In the genomic region with DNA sequence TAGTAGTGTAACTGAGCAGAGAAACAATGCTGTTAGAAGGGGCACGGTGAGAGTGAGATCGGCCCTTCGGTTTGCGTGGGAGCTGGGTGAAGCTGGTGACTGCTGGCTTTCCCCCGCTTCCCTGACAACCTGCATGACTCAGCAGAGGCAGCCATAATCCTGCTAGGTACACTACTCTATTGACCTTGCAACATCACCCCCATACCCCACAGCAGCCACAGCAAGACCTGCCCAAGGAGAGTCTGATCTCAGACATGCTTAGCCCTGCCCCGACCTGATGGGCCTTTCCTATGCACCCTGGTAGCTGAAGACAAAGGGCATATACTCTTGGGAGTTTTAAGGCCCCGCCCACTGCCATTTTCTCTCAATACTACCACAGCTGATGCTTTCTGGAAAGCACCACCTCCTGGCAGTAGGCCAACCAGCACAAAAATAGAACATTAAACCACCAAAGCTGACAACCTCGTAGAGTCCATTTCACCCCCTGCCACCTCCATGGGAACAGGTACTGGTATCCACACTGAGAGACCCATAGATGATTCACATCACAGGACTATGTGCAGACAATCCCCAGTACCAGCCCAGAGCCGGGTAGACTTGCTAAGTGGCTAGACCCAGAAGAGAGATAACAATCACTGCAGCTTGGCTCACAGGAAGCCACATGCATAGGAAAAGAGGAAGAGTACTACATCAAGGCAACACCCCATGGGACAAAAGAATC, we compare ENCODE assay signal across 11 cellular contexts.
A peak's percentile ranks its signal among the peaks of the same experiment; 100 is the strongest.
DNase-seq lines count a peak whose midpoint lies in the region; ATAC-seq, FAIRE-seq and TF ChIP-seq lines count a peak whose summit lies in the region.
"Had no signal": no experiment of that assay in that cellular context is flagged by ENCODE, and none has a peak within 500 bp of the region (broad histone marks: within the 10 kb centered on the region; RNA-seq: fewer than 3 reads in every experiment).

No MANE protein-coding gene starts in this region.

- H4K20me1 ChIP-seq in BLaER1 treated with 17β-estradiol and CSF1 and Interleukin-3, amounts not matched to agents 10 nM and 100 nM = no peaks in the 10 kb centered on the region
- H4K20me1 ChIP-seq in MM.1S (ENCODE audit: insufficient read depth, low read length) = no peaks in the 10 kb centered on the region
- H4K20me1 ChIP-seq in K562 (replicated peaks; ENCODE audit: control insufficient read depth, insufficient read depth, low read length) = no peaks in the 10 kb centered on the region

- no peak for FAIRE-seq in K562 (lab: Jason Lieb, UNC)
- FAIRE-seq: D721Med, H54 had no signal

- peak overlapping the region; percentile 60 to 86 (median 75) for H3K4me2 ChIP-seq in BLaER1 treated with 17β-estradiol and CSF1 and Interleukin-3, amounts not matched to agents 10 nM and 100 nM
- H3K4me2 ChIP-seq in MM.1S (ENCODE audit: low read depth, low read length) (peak overlapping the region; percentile 35; the same call in 1 of the 2 replicates), K562 (ENCODE audit: insufficient read depth, low read length) (no peak overlapping the region)

- peaks cover 18 to 38% (median 33%) of the 10 kb centered on the region in 10 experiments for H3K4me1 ChIP-seq in BLaER1 treated with 17β-estradiol and CSF1 and Interleukin-3, amounts not matched to agents 10 nM and 100 nM
- H3K4me1 ChIP-seq in MM.1S (ENCODE audit: low read length) (peaks cover 6% of the 10 kb centered on the region), K562 (replicated peaks in 1 of 2; ENCODE audit: control insufficient read depth in 2 of 2, insufficient read depth in 2 of 2, low read length in 2 of 2) (no peaks in the 10 kb centered on the region; a peak in 1 of 5 replicates)

- no peaks in the 10 kb centered on the region for H3K27me3 ChIP-seq in BLaER1 treated with 17β-estradiol and CSF1 and Interleukin-3, amounts not matched to agents 10 nM and 100 nM
- H3K27me3 ChIP-seq in MM.1S (replicated peaks; ENCODE audit: insufficient read depth, low read length) (no peaks in the 10 kb centered on the region), K562 (ENCODE audit: control insufficient read depth in 2 of 2, insufficient read depth in 2 of 2, low read length in 2 of 2) (no peaks in the 10 kb centered on the region)

- peak overlapping the region in 9 of 11 experiments; percentile 6 to 67 (median 41); a peak in 13 of 22 replicates for H3K9ac ChIP-seq in BLaER1 treated with 17β-estradiol and CSF1 and Interleukin-3, amounts not matched to agents 10 nM and 100 nM
- no peak overlapping the region for H3K9ac ChIP-seq in MM.1S (ENCODE audit: low read length)
- no peak overlapping the region for H3K9ac ChIP-seq in K562 (ENCODE audit: insufficient read depth in 1 of 2, low read depth in 2 of 2, low read length in 2 of 2)

- no peak for TF ChIP-seq EP300 in K562 (IDR thresholded peaks at IDR 0.05; ENCODE audit: low read length)

- peak; percentile 58 for ATAC-seq in GM18498 (IDR thresholded peaks at IDR 0.05; ENCODE audit: unreplicated experiment)
- no peak for ATAC-seq in K562
- no peak for ATAC-seq in GM21528 (IDR thresholded peaks at IDR 0.05; ENCODE audit: low FRiP score, unreplicated experiment)

- POLR2A ChIA-PET in K562 (lab: Yijun Ruan, JAX) (no interaction called here), HEK293T (lab: Yijun Ruan, JAX) (no interaction called here)

- no peaks in the 10 kb centered on the region for H3K9me2 ChIP-seq in MM.1S (replicated peaks; ENCODE audit: insufficient read depth, low read length)

- TF ChIP-seq RAD21 in K562 (CRISPR knock-in tag; conservative IDR thresholded peaks at IDR 0.05 in 1 of 2, IDR thresholded peaks at IDR 0.05 in 1 of 2) = no peak

- BruUV-seq in K562 (replicated peaks; lab: Mats Ljungman, UMichigan) = no TSS peak

- in situ Hi-C loops in K562 (cut with MboI) (loop anchor here (10.0 kb wide), 1 partner anchor 132 kb away; no protein-coding TSS in a partner anchor), G401 (cut with HindIII; ENCODE audit: low sequenced_read_pairs) (no loop called here)

- H3K9me1 ChIP-seq in K562 (ENCODE audit: control insufficient read depth, insufficient read depth, low read length) = no peaks in the 10 kb centered on the region

- no peak for TF ChIP-seq POLR2A in K562 (conservative IDR thresholded peaks at IDR 0.05)

- no peak overlapping the region; a peak in 1 of 20 replicates for H3K4me3 ChIP-seq in BLaER1 treated with 17β-estradiol and CSF1 and Interleukin-3, amounts not matched to agents 10 nM and 100 nM
- H3K4me3 ChIP-seq in MM.1S (ENCODE audit: low read length) = no peak overlapping the region
- no peak overlapping the region for H3K4me3 ChIP-seq in K562

- intact Hi-C loops in K562 (cut with micrococcal nuclease) = loop anchor here (5.0 kb wide), 2 partner anchors 104 to 134 kb away; no protein-coding TSS in a partner anchor

- H2AFZ ChIP-seq in MM.1S (ENCODE audit: low read length) = peak overlapping the region; percentile 22
- H2AFZ ChIP-seq in K562 (ENCODE audit: low read depth, low read length) = no peak overlapping the region

- H3K9me3 ChIP-seq in BLaER1 treated with 17β-estradiol and CSF1 and Interleukin-3, amounts not matched to agents 10 nM and 100 nM (replicated peaks in 1 of 11) = peaks cover 11 to 36% (median 29%) of the 10 kb centered on the region in 11 experiments; a peak in 20 of 22 replicates
- no peaks in the 10 kb centered on the region for H3K9me3 ChIP-seq in MM.1S (replicated peaks; ENCODE audit: insufficient read depth, low read length)
- no peaks in the 10 kb centered on the region for H3K9me3 ChIP-seq in K562 (replicated peaks; ENCODE audit: control insufficient read depth, insufficient read depth, low read depth, low read length)

- WGBS in K562 (ENCODE audit: insufficient coverage, low coverage, missing lambda C conversion rate) = 3% methylated on average over 9 of the region's 9 CpGs

- H3K79me2 ChIP-seq in MM.1S (ENCODE audit: low read length) (no peaks in the 10 kb centered on the region), K562 (ENCODE audit: control insufficient read depth, insufficient read depth, low read length) (no peaks in the 10 kb centered on the region)

- no peak for TF ChIP-seq CTCF in MM.1S (IDR thresholded peaks at IDR 0.05; ENCODE audit: low read length)
- TF ChIP-seq CTCF in K562 (IDR thresholded peaks at IDR 0.05 in 2 of 3, conservative IDR thresholded peaks at IDR 0.05 in 1 of 3; ENCODE audit: insufficient read depth in 2 of 3, low read depth in 1 of 3, low read length in 3 of 3) = no peak

- H3F3A ChIP-seq in MM.1S (ENCODE audit: insufficient read depth, low read length) = no peaks in the 10 kb centered on the region

- H3K27ac ChIP-seq in BLaER1 treated with 17β-estradiol and CSF1 and Interleukin-3, amounts not matched to agents 10 nM and 100 nM = peak overlapping the region in 10 of 11 experiments; percentile 27 to 83 (median 68); a peak in 20 of 22 replicates
- H3K27ac ChIP-seq in MM.1S (ENCODE audit: low read length) (peak overlapping the region; percentile 38; the same call in 1 of the 2 replicates), K562 (ENCODE audit: extremely low read depth, low read depth, low read length) (no peak overlapping the region)

- no peaks in the 10 kb centered on the region for H3K36me3 ChIP-seq in BLaER1 treated with 17β-estradiol and CSF1 and Interleukin-3, amounts not matched to agents 10 nM and 100 nM
- no peaks in the 10 kb centered on the region for H3K36me3 ChIP-seq in MM.1S (replicated peaks; ENCODE audit: insufficient read depth, low read length)
- H3K36me3 ChIP-seq in K562 (ENCODE audit: control insufficient read depth, insufficient read depth, low read length) = no peaks in the 10 kb centered on the region

- CTCF ChIA-PET in K562 (lab: Yijun Ruan, JAX; ENCODE audit: low intra/inter-chr PET ratio) (no interaction called here), HEK293T (lab: Yijun Ruan, JAX) (interaction anchor here (1.4 kb wide), 1 partner anchor 719 kb away, joined by 8 read pairs; no protein-coding TSS in a partner anchor)

- DNase-seq in MM.1S (peak; percentile 69), K562 (ENCODE audit: extremely low read depth in 1 of 4, low spot score in 3 of 4) (peak in 1 of 4 experiments; percentile 4), G401 (ENCODE audit: low spot score) (no peak), HEK293T (ENCODE audit: extremely low spot score) (no peak)
- DNase-seq in stimulated activated CD4-positive, alpha-beta T cell treated with anti-CD3 and anti-CD28 coated beads, Interleukin-2, amount 100 ng/mL, for 48 hours = no peak
- DNase-seq: aorta had no signal

TF ChIP-seq in K562, 482 proteins besides CTCF, POLR2A, EP300 and RAD21 (continues in another document):
- TF ChIP-seq C11orf30 (IDR thresholded peaks at IDR 0.05; ENCODE audit: low read depth) (0 out of 2 replicates have a peak, but pooled peaks have one; percentile 28), NFIC (IDR thresholded peaks at IDR 0.05) (peak; percentile 67), NFE2 (IDR thresholded peaks at IDR 0.05; ENCODE audit: low read depth) (peak; percentile 57; the same call in 1 of the 2 replicates)

TF ChIP-seq in HEK293T, 16 proteins besides CTCF, POLR2A, EP300 and RAD21:
- TF ChIP-seq BHLHE40 (IDR thresholded peaks at IDR 0.05; ENCODE audit: borderline replicate concordance) (no peak), ZNF384 (IDR thresholded peaks at IDR 0.05) (no peak), SP1 (IDR thresholded peaks at IDR 0.05) (no peak), HDGF (IDR thresholded peaks at IDR 0.05; ENCODE audit: borderline replicate concordance) (no peak), FOXA1 (IDR thresholded peaks at IDR 0.05) (no peak), L3MBTL2 (conservative IDR thresholded peaks at IDR 0.05) (no peak), TARDBP (IDR thresholded peaks at IDR 0.05) (no peak), LEF1 (IDR thresholded peaks at IDR 0.05; ENCODE audit: borderline replicate concordance) (no peak)

Comparison
In these comparisons a context has a peak if more than half of its experiments do, and no peak if none do; other contexts are left out.
1. H3K9ac ChIP-seq: peak in BLaER1 treated with 17β-estradiol and CSF1 and Interleukin-3, amounts not matched to agents 10 nM and 100 nM (9 of 11); none in MM.1S (single experiment) and K562 (0 of 2).